14 cellular contexts compared by ENCODE assay signal in genomic region chr11:81569999-81570398, GRCh38.
DNase-seq lines count a peak whose midpoint lies in the region; ATAC-seq and TF ChIP-seq lines count a peak whose summit lies in the region.
"Had no signal": no experiment of that assay in that cellular context is flagged by ENCODE, and none has a peak within 500 bp of the region (broad histone marks: within the 10 kb centered on the region; RNA-seq: fewer than 3 reads in every experiment).

No MANE protein-coding gene starts in this region.

- H3K79me2 ChIP-seq in neural cell (replicated peaks; ENCODE audit: insufficient read depth, low read length), result no peaks in the 10 kb centered on the region

- no peaks in the 10 kb centered on the region for H3F3A ChIP-seq in neural cell (ENCODE audit: insufficient read depth, low read length, poor library complexity, severe bottlenecking)

- no peak for ATAC-seq in GM18870 (IDR thresholded peaks at IDR 0.05; ENCODE audit: unreplicated experiment)
- no peak for ATAC-seq in HG02763 (IDR thresholded peaks at IDR 0.05; ENCODE audit: unreplicated experiment)
- ATAC-seq: A549 had no signal

- peak; percentile 2 for DNase-seq in HT1080 (ENCODE audit: low read depth)
- DNase-seq in GDM1 (lab: John Stamatoyannopoulos, UW), result no peak
- DNase-seq in germinal center (ENCODE audit: low spot score), result no peak
- DNase-seq: CD4-positive, alpha-beta memory T cell; NCI-H1436; NCI-H2029 treated with DMSO at 0.1 percent for 48 hours; NCI-H510A treated with DMSO at 0.1 percent for 48 hours had no signal

- TF ChIP-seq EP300 in neural cell (conservative IDR thresholded peaks at IDR 0.05; ENCODE audit: poor library complexity, severe bottlenecking), result no peak

- H3K27me3 ChIP-seq in neural cell (ENCODE audit: insufficient read depth, low read depth, low read length), result no peaks in the 10 kb centered on the region

- H3K9ac ChIP-seq in neural cell (ENCODE audit: low read length), result no peak overlapping the region

- no peaks in the 10 kb centered on the region for H3K9me2 ChIP-seq in neural cell (ENCODE audit: insufficient read depth, low read length)

- no peaks in the 10 kb centered on the region for H3K9me3 ChIP-seq in neural cell (ENCODE audit: low read length)
- H3K9me3 ChIP-seq: A549 had no signal

- no peaks in the 10 kb centered on the region for H4K20me1 ChIP-seq in neural cell (ENCODE audit: insufficient read depth)

- H3K4me2 ChIP-seq in neural cell (ENCODE audit: low read length), result no peak overlapping the region
- H3K4me2 ChIP-seq: A549 had no signal

- H3K36me3 ChIP-seq in neural cell (ENCODE audit: insufficient read depth, low read length), result no peaks in the 10 kb centered on the region

- H3K27ac ChIP-seq in C4-2B (no peak overlapping the region), VCaP (no peak overlapping the region), neural cell (ENCODE audit: low read length) (no peak overlapping the region)
- H3K27ac ChIP-seq: A549, RWPE1 had no signal

- no peak overlapping the region for H3K4me3 ChIP-seq in neural cell (ENCODE audit: low read length)
- H3K4me3 ChIP-seq: A549 had no signal

- peak; percentile 25; the same call in 1 of the 2 replicates for TF ChIP-seq CTCF in C4-2B (conservative IDR thresholded peaks at IDR 0.05)
- TF ChIP-seq CTCF in VCaP (conservative IDR thresholded peaks at IDR 0.05), result peak; percentile 54
- peak; percentile 16 for TF ChIP-seq CTCF in neural cell (IDR thresholded peaks at IDR 0.05; ENCODE audit: poor library complexity, severe bottlenecking)

- no peak overlapping the region for H2AFZ ChIP-seq in neural cell (ENCODE audit: low read depth, low read length)

- no peak for TF ChIP-seq RAD21 in neural cell (conservative IDR thresholded peaks at IDR 0.05)

TF ChIP-seq in neural cell, 6 proteins besides CTCF, POLR2A, EP300 and RAD21:
- no peak for TF ChIP-seq TAF1 (IDR thresholded peaks at IDR 0.05; ENCODE audit: low read depth)
- no peak for TF ChIP-seq SMC3 (conservative IDR thresholded peaks at IDR 0.05; ENCODE audit: poor library complexity)
- TF ChIP-seq MXI1 (conservative IDR thresholded peaks at IDR 0.05; ENCODE audit: poor library complexity, severe bottlenecking), result no peak
TF ChIP-seq in neural cell: peak in this region for 0.
